11 cellular contexts compared by ENCODE assay signal in genomic region chr12:6936378-6936638, GRCh38. TPM values are rescaled to one million over a fixed set of nuclear protein-coding genes. Genes with fewer than 3 reads are reported as not detected.
DNase-seq lines count a peak whose midpoint lies in the region; ATAC-seq and TF ChIP-seq lines count a peak whose summit lies in the region.
"Had no signal": no experiment of that assay in that cellular context is flagged by ENCODE, and none has a peak within 500 bp of the region (broad histone marks: within the 10 kb centered on the region; RNA-seq: fewer than 3 reads in every experiment).

No MANE protein-coding gene starts in this region.

- no peak for TF ChIP-seq EP300 in stomach (IDR thresholded peaks at IDR 0.05)

- no peak overlapping the region for H3K4me3 ChIP-seq in stomach

- H3K4me3 Mint-ChIP-seq in activated T-cell treated with anti-CD3 and anti-CD28 coated beads, Interleukin-2, amount 50 U/mL, for 4 hours = peak overlapping the region; percentile 87
- H3K4me3 Mint-ChIP-seq in endothelial cell (ENCODE audit: unreplicated experiment) = peak overlapping the region; percentile 74

- H3K9me3 Mint-ChIP-seq in activated T-cell treated with anti-CD3 and anti-CD28 coated beads, Interleukin-2, amount 50 U/mL, for 4 hours = no peaks in the 10 kb centered on the region
- H3K9me3 Mint-ChIP-seq in endothelial cell (ENCODE audit: unreplicated experiment) = no peaks in the 10 kb centered on the region

- TF ChIP-seq POLR2A in stomach (IDR thresholded peaks at IDR 0.05) = no peak

- peaks cover 51% of the 10 kb centered on the region for H3K4me1 Mint-ChIP-seq in activated T-cell treated with anti-CD3 and anti-CD28 coated beads, Interleukin-2, amount 50 U/mL, for 4 hours (ENCODE audit: low read depth)
- H3K4me1 Mint-ChIP-seq in endothelial cell (ENCODE audit: unreplicated experiment) = peaks cover 52% of the 10 kb centered on the region

- H3K9me3 ChIP-seq in stomach = no peaks in the 10 kb centered on the region
- H3K9me3 ChIP-seq: SK-N-SH had no signal

- intact Hi-C loops in stomach (cut with DNase I; ENCODE audit: low total_unique reads) = no loop called here

- peaks cover 27 to 65% (median 60%) of the 10 kb centered on the region in 4 donors for H3K36me3 ChIP-seq in stomach

- no peak for TF ChIP-seq CTCF in RWPE1 (conservative IDR thresholded peaks at IDR 0.05; ENCODE audit: low read depth)
- no peak for TF ChIP-seq CTCF in endothelial cell (IDR thresholded peaks at IDR 0.05; ENCODE audit: unreplicated experiment)
- TF ChIP-seq CTCF in stomach (IDR thresholded peaks at IDR 0.05) = no peak

- POLR2A ChIA-PET in RWPE1 (lab: Yijun Ruan, JAX; ENCODE audit: low non-redundant PET) = interaction anchor here (0.6 to 1.2 kb wide), 3 partner anchors 8 to 25 kb away, joined by 3 read pairs; no protein-coding TSS in a partner anchor

- no peaks in the 10 kb centered on the region for H3K27me3 Mint-ChIP-seq in activated T-cell treated with anti-CD3 and anti-CD28 coated beads, Interleukin-2, amount 50 U/mL, for 4 hours (ENCODE audit: low read depth)
- H3K27me3 Mint-ChIP-seq in endothelial cell (ENCODE audit: unreplicated experiment) = peaks cover 21% of the 10 kb centered on the region

- H3K36me3 Mint-ChIP-seq in activated T-cell treated with anti-CD3 and anti-CD28 coated beads, Interleukin-2, amount 50 U/mL, for 4 hours (ENCODE audit: insufficient read depth) = peaks cover 25% of the 10 kb centered on the region
- H3K36me3 Mint-ChIP-seq in endothelial cell (ENCODE audit: low read depth, unreplicated experiment) = peaks cover 47% of the 10 kb centered on the region

- WGBS in stomach, 5 donors = 73 to 100% (median 93%) methylated on average over 1 of the region's 1 CpG

- no peak for DNase-seq in activated T-cell treated with anti-CD3 and anti-CD28 coated beads, Interleukin-2, amount 50 U/mL, for 4 hours
- DNase-seq in activated T-cell treated with anti-CD3 and anti-CD28 coated beads for 4 hours = no peak
- DNase-seq in RWPE1 (ENCODE audit: low spot score) = no peak
- DNase-seq in endothelial cell (ENCODE audit: low spot score) = no peak
- DNase-seq in stomach = no peak
- DNase-seq in SHP77 (lab: John Stamatoyannopoulos, UW) = no peak
- no peak for DNase-seq in DMS79 treated with DMSO at 0.1 percent for 48 hours (lab: John Stamatoyannopoulos, UW)
- DNase-seq: effector CD4-positive, alpha-beta T cell had no signal

- peaks cover 30 to 90% (median 65%) of the 10 kb centered on the region in 4 donors for H3K4me1 ChIP-seq in stomach

- no peaks in the 10 kb centered on the region for H3K27me3 ChIP-seq in stomach

- peak overlapping the region; percentile 36 for H3K27ac Mint-ChIP-seq in endothelial cell (ENCODE audit: unreplicated experiment)

- CTCF ChIA-PET in RWPE1 (lab: Yijun Ruan, JAX) = no interaction called here

- no peak for ATAC-seq in activated T-cell treated with anti-CD3 and anti-CD28 coated beads, Interleukin-2, amount 50 U/mL, for 4 hours
- no peak for ATAC-seq in GM19035 (IDR thresholded peaks at IDR 0.05; ENCODE audit: unreplicated experiment)

- H3K27ac ChIP-seq in RWPE1 (peak overlapping the region; percentile 82), stomach (peak overlapping the region; percentile 91 to 98 (median 92))

RNA-seq across cellular contexts. Expression of gene RNU7-1, which starts 7.3 kb away (rescaled TPM):
- not detected for total RNA-seq in activated T-cell treated with anti-CD3 and anti-CD28 coated beads, Interleukin-2, amount 50 U/mL, for 4 hours
- total RNA-seq in endothelial cell (ENCODE audit: unreplicated experiment) (not detected), stomach (not detected)
- not detected for polyA plus RNA-seq in stomach
- polyA plus RNA-seq: neural cell, SK-N-SH had no signal

RNA-seq across cellular contexts. Expression of gene C12orf57, which starts 7.5 kb away (rescaled TPM):
- total RNA-seq in activated T-cell treated with anti-CD3 and anti-CD28 coated beads, Interleukin-2, amount 50 U/mL, for 4 hours = 100 to 1,000 TPM; 180 to 190 (median 184) TPM
- total RNA-seq in endothelial cell (ENCODE audit: unreplicated experiment) (225 TPM), stomach (100 to 1,000 TPM; 155 to 453 (median 306) TPM)
- polyA plus RNA-seq in stomach = 100 to 1,000 TPM; 418 to 621 (median 443) TPM

RNA-seq across cellular contexts. Expression of gene ATN1, which starts 8.5 kb away (rescaled TPM):
- 10 to 100 TPM; 65.8 to 73.9 (median 70.7) TPM for total RNA-seq in activated T-cell treated with anti-CD3 and anti-CD28 coated beads, Interleukin-2, amount 50 U/mL, for 4 hours
- 144 TPM for total RNA-seq in endothelial cell (ENCODE audit: unreplicated experiment)
- total RNA-seq in stomach = 100 to 1,000 TPM in 3 of 5 donors, 10 to 100 TPM in 2; 23.3 to 694 (median 291) TPM
- 10 to 100 TPM; 44.4 to 57.4 (median 48.8) TPM for polyA plus RNA-seq in stomach

RNA-seq across cellular contexts. Expression of gene PTPN6, which starts 14.8 kb away (rescaled TPM):
- total RNA-seq in activated T-cell treated with anti-CD3 and anti-CD28 coated beads, Interleukin-2, amount 50 U/mL, for 4 hours = 100 to 1,000 TPM; 309 to 404 (median 401) TPM
- total RNA-seq in endothelial cell (ENCODE audit: unreplicated experiment) (22.1 TPM), stomach (10 to 100 TPM; 11.2 to 36.6 (median 28.0) TPM)
- polyA plus RNA-seq in stomach = 10 to 100 TPM; 40.6 to 51.2 (median 41.2) TPM
- polyA plus RNA-seq: neural cell had no signal

RNA-seq across cellular contexts. Expression of gene ENO2, which starts 21.9 kb away (rescaled TPM):
- total RNA-seq in activated T-cell treated with anti-CD3 and anti-CD28 coated beads, Interleukin-2, amount 50 U/mL, for 4 hours = 10 to 100 TPM; 83.5 to 97.4 (median 85.2) TPM
- total RNA-seq in endothelial cell (ENCODE audit: unreplicated experiment) (5.3 TPM), stomach (10 to 100 TPM in 2 of 5 donors, 1 to 10 TPM in 3; 2.3 to 62.9 (median 8.6) TPM)
- 10 to 100 TPM in 2 of 3 donors, 1 to 10 TPM in 1; 9.3 to 19.7 (median 10.1) TPM for polyA plus RNA-seq in stomach
